ENCODE assay signal across 14 cellular contexts in the genomic region with DNA sequence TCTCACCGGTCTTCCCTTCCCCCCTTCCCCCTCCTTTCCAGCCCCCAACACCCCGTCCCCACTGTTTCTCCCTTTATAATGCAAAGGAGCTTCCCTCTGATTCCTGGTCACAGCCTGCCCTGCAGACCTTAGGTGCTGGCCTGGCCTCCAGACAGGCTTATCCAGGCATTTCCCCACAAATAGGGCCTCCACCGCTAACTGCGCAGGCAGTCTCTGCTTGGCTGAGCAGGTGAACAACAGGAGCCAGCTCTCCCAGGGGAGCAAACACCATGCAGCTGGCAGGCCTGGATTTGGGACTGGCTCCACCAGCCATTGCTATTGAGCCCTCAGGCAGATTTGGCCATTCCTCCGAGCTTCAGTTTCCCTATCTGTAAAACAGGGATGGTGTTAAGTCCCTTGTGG. TPM values are rescaled to one million over a fixed set of nuclear protein-coding genes. Genes with fewer than 3 reads are reported as not detected.
DNase-seq lines count a peak whose midpoint lies in the region; ATAC-seq, FAIRE-seq and TF ChIP-seq lines count a peak whose summit lies in the region.
"Had no signal": no experiment of that assay in that cellular context is flagged by ENCODE, and none has a peak within 500 bp of the region (broad histone marks: within the 10 kb centered on the region; RNA-seq: fewer than 3 reads in every experiment).

No MANE protein-coding gene starts in this region.

- H3K27me3 ChIP-seq in endothelial cell of umbilical vein (ENCODE audit: control insufficient read depth in 2 of 2, insufficient read depth in 2 of 2, low read length in 2 of 2): no peaks in the 10 kb centered on the region
- H3K27me3 ChIP-seq in spleen (replicated peaks in 1 of 7): peaks cover 0 to 41% (median 0%) of the 10 kb centered on the region in 7 donors

- H3K4me1 ChIP-seq in endothelial cell of umbilical vein (ENCODE audit: control insufficient read depth, extremely low read depth, insufficient read depth, low read length) (peaks cover 37% of the 10 kb centered on the region), spleen (peaks cover 4 to 39% (median 23%) of the 10 kb centered on the region in 6 donors)

- TF ChIP-seq CTCF in endothelial cell of umbilical vein (IDR thresholded peaks at IDR 0.05; ENCODE audit: extremely low read depth in 1 of 2, insufficient read depth in 1 of 2, low read depth in 1 of 2, low read length in 2 of 2) (no peak), spleen (IDR thresholded peaks at IDR 0.05 in 8 of 11, conservative IDR thresholded peaks at IDR 0.05 in 3 of 11) (no peak)

- H4K20me1 ChIP-seq in endothelial cell of umbilical vein (replicated peaks; ENCODE audit: control insufficient read depth, extremely low read depth, insufficient read depth, low read length): no peaks in the 10 kb centered on the region

- in situ Hi-C loops in KBM-7 (cut with MboI; ENCODE audit: low pct_unique_long_range_greater_than_20kb, low sequenced_read_pairs): no loop called here

- no peak for ATAC-seq in HG02852 (IDR thresholded peaks at IDR 0.05; ENCODE audit: unreplicated experiment)
- ATAC-seq: stimulated activated naive CD8-positive, alpha-beta T cell treated with anti-CD3 and anti-CD28 coated beads, Interleukin-15, amount 100 ng/mL, for 72 hours had no signal

- no peaks in the 10 kb centered on the region for H3K79me2 ChIP-seq in endothelial cell of umbilical vein (ENCODE audit: control insufficient read depth, insufficient read depth, low read length)

- intact Hi-C loops in endothelial cell of umbilical vein (cut with micrococcal nuclease) (loop anchor here (10.0 kb wide), 1 partner anchor 879 kb away; a partner anchor contains a TSS), spleen (cut with DNase I; ENCODE audit: low total_unique reads) (no loop called here)

- H2AFZ ChIP-seq in endothelial cell of umbilical vein (ENCODE audit: low read depth, low read length): no peak overlapping the region

- H3K9me1 ChIP-seq in endothelial cell of umbilical vein (replicated peaks; ENCODE audit: control insufficient read depth, extremely low read depth, insufficient read depth, low read length): no peaks in the 10 kb centered on the region

- no peaks in the 10 kb centered on the region for H3K9me3 ChIP-seq in endothelial cell of umbilical vein (replicated peaks; ENCODE audit: control insufficient read depth, insufficient read depth, low read length)
- H3K9me3 ChIP-seq in spleen: no peaks in the 10 kb centered on the region

- FAIRE-seq in endothelial cell of umbilical vein (lab: Jason Lieb, UNC): no peak

- CTCF ChIA-PET in endothelial cell of umbilical vein (lab: Charles Lee): interaction anchor here (0.7 to 7.8 kb wide), 8 partner anchors 13 to 154 kb away, joined by 3 to 163 read pairs (median 3); no protein-coding TSS in a partner anchor

- H3K36me3 ChIP-seq in endothelial cell of umbilical vein (ENCODE audit: control insufficient read depth in 2 of 2, extremely low read depth in 1 of 2, insufficient read depth in 2 of 2, low read length in 2 of 2) (no peaks in the 10 kb centered on the region), spleen (no peaks in the 10 kb centered on the region)

- dilution Hi-C loops in endothelial cell of umbilical vein (cut with MboI; ENCODE audit: extremely low pct_ligation_motif_present, low sequenced_read_pairs): no loop called here

- peak; percentile 85 to 94 for DNase-seq in NCI-H2081 (lab: John Stamatoyannopoulos, UW)
- no peak for DNase-seq in NCI-H2081 treated with DMSO at 0.1 percent for 48 hours (lab: John Stamatoyannopoulos, UW)
- peak; percentile 69 to 88 (median 82) for DNase-seq in NCI-H1417 (lab: John Stamatoyannopoulos, UW)
- DNase-seq in endothelial cell of umbilical vein (ENCODE audit: low read depth, low spot score): no peak
- DNase-seq in spleen: peak; percentile 59
- DNase-seq in GM19240 (ENCODE audit: insufficient read length, low spot score): no peak
- DNase-seq in KBM-7: no peak
- DNase-seq: activated CD4-positive, alpha-beta T cell treated with anti-CD3 and anti-CD28 coated beads, Interleukin-2, amount 10 ng/mL, durations not matched to agents 7 days and 5 days; activated naive CD4-positive, alpha-beta T cell; cerebellar nuclear complex; NK-92 treated with Interleukin-12 subunit alpha and Interleukin-12 subunit beta, amount 100 ng/mL, for 24 hours; stimulated activated naive CD8-positive, alpha-beta T cell treated with anti-CD3 and anti-CD28 coated beads, Interleukin-15, amount 100 ng/mL, for 72 hours had no signal

- no TSS peak for BruUV-seq in endothelial cell of umbilical vein (replicated peaks; lab: Mats Ljungman, UMichigan)

- POLR2A ChIA-PET in endothelial cell of umbilical vein (lab: Charles Lee): interaction anchor here (0.6 kb wide), 1 partner anchor 66 kb away, joined by 3 read pairs; a partner anchor contains a TSS

- TF ChIP-seq POLR2A in endothelial cell of umbilical vein (IDR thresholded peaks at IDR 0.05; ENCODE audit: low read depth, low read length) (no peak), spleen (IDR thresholded peaks at IDR 0.05) (no peak)

- H3K27ac ChIP-seq in endothelial cell of umbilical vein (ENCODE audit: insufficient read depth, low read depth, low read length) (peak overlapping the region; percentile 98), spleen (peak overlapping the region in 5 of 8 donors; percentile 64 to 87 (median 79))

- no peak overlapping the region for H3K9ac ChIP-seq in endothelial cell of umbilical vein (replicated peaks; ENCODE audit: extremely low read depth, insufficient read depth, low read length)

- H3K4me3 ChIP-seq in endothelial cell of umbilical vein (replicated peaks in 1 of 3; ENCODE audit: insufficient read depth in 1 of 3, low read depth in 1 of 3, low read length in 3 of 3): no peak overlapping the region
- no peak overlapping the region for H3K4me3 ChIP-seq in spleen

- no peak overlapping the region for H3K4me2 ChIP-seq in endothelial cell of umbilical vein (ENCODE audit: insufficient read depth, low read length)

- WGBS in spleen, 5 donors: 84 to 89% (median 85%) methylated on average over 5 of the region's 5 CpGs

TF ChIP-seq in endothelial cell of umbilical vein, 7 proteins besides CTCF, POLR2A, EP300 and RAD21:
- TF ChIP-seq POLR2AphosphoS5 (IDR thresholded peaks at IDR 0.05; ENCODE audit: insufficient read depth, low read depth, low read length): no peak
- TF ChIP-seq MYC (IDR thresholded peaks at IDR 0.05; ENCODE audit: low read depth, low read length): no peak
- TF ChIP-seq FOS (IDR thresholded peaks at IDR 0.05; ENCODE audit: borderline replicate concordance, insufficient read depth, low read length): no peak
- TF ChIP-seq, protein P1, sequence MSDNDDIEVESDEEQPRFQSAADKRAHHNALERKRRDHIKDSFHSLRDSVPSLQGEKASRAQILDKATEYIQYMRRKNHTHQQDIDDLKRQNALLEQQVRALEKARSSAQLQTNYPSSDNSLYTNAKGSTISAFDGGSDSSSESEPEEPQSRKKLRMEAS (IDR thresholded peaks at IDR 0.05; ENCODE audit: insufficient read depth, insufficient read length): no peak
- TF ChIP-seq EZH2 (IDR thresholded peaks at IDR 0.05; ENCODE audit: borderline replicate concordance, low read depth, low read length, severe bottlenecking): no peak
- no peak for TF ChIP-seq JUN (IDR thresholded peaks at IDR 0.05; ENCODE audit: borderline replicate concordance, insufficient read depth, insufficient read length, low read depth)
- TF ChIP-seq GATA2 (IDR thresholded peaks at IDR 0.05; ENCODE audit: insufficient read depth, insufficient read length, low read depth, low read length): no peak

RNA-seq across cellular contexts. Expression of a gene that starts 46.0 kb away (rescaled TPM):
- total RNA-seq in endothelial cell of umbilical vein (not detected in 2 replicates), spleen (1 to 10 TPM in 6 of 7 donors, under 1 TPM in 1; 0.64 to 8.1 (median 4.9) TPM)
- polyA plus RNA-seq in endothelial cell of umbilical vein (not detected in 2 replicates), spleen (1 to 10 TPM in 2 of 3 donors, under 1 TPM in 1; 0.85 to 1.7 (median 1.1) TPM)
- polyA plus RNA-seq in endothelial cell of umbilical vein (2011; cell fraction: cytosol; rRNA removed): not detected in 2 replicates
- not detected in 2 replicates for polyA plus RNA-seq in endothelial cell of umbilical vein (2011; cell fraction: nucleus; rRNA removed)
- polyA plus RNA-seq in endothelial cell of umbilical vein (2012): not detected in 2 replicates
- not detected in 2 replicates for polyA minus RNA-seq in endothelial cell of umbilical vein
- polyA minus RNA-seq in endothelial cell of umbilical vein (2011; cell fraction: cytosol; rRNA and poly(A)+ RNA removed): not detected
- polyA minus RNA-seq in endothelial cell of umbilical vein (2011; cell fraction: nucleus; rRNA and poly(A)+ RNA removed): not detected in 2 replicates
- total RNA-seq: activated CD4-positive, alpha-beta T cell treated with anti-CD3 and anti-CD28 coated beads, Interleukin-2, amount 10 ng/mL, durations not matched to agents 7 days and 5 days; osteocyte had no signal

RNA-seq across cellular contexts. Expression of a gene that starts 55.7 kb away (rescaled TPM):
- total RNA-seq in endothelial cell of umbilical vein: 41.6 and 43.3 TPM in 2 replicates
- polyA plus RNA-seq in endothelial cell of umbilical vein: 67.5 and 78.4 TPM in 2 replicates
- polyA plus RNA-seq in endothelial cell of umbilical vein (2011; cell fraction: cytosol; rRNA removed): 82.7 and 95.4 TPM in 2 replicates
- 56.4 and 61.2 TPM in 2 replicates for polyA plus RNA-seq in endothelial cell of umbilical vein (2011; cell fraction: nucleus; rRNA removed)
- polyA plus RNA-seq in endothelial cell of umbilical vein (2012): 48.8 and 54.3 TPM in 2 replicates
- 51.6 and 70.4 TPM in 2 replicates for polyA minus RNA-seq in endothelial cell of umbilical vein
- polyA minus RNA-seq in endothelial cell of umbilical vein (2011; cell fraction: cytosol; rRNA and poly(A)+ RNA removed): 44.9 TPM
- polyA minus RNA-seq in endothelial cell of umbilical vein (2011; cell fraction: nucleus; rRNA and poly(A)+ RNA removed): 18.7 and 25.5 TPM in 2 replicates
- total RNA-seq in spleen: 10 to 100 TPM; 23.5 to 40.1 (median 32.3) TPM
- 10 to 100 TPM; 32.0 to 81.1 (median 35.3) TPM for polyA plus RNA-seq in spleen

Comparison
In these comparisons a context has a peak if more than half of its experiments do, and no peak if none do; other contexts are left out.
1. DNase-seq: peak in NCI-H2081 (2 of 2), NCI-H1417 (3 of 3) and spleen (single experiment); none in NCI-H2081 treated with DMSO at 0.1 percent for 48 hours (single experiment), endothelial cell of umbilical vein (single experiment), GM19240 (single experiment) and KBM-7 (single experiment).